In genomic region chr1:157992813-157993178, GRCh38 we compare ENCODE assay signal across 8 cellular contexts. TPM values are rescaled to one million over a fixed set of nuclear protein-coding genes. Genes with fewer than 3 reads are reported as not detected.
A peak's percentile ranks its signal among the peaks of the same experiment; 100 is the strongest.
DNase-seq lines count a peak whose midpoint lies in the region; ATAC-seq, FAIRE-seq and TF ChIP-seq lines count a peak whose summit lies in the region.

No MANE protein-coding gene starts in this region.

- H3K36me3 Mint-ChIP-seq in Caco-2 (ENCODE audit: insufficient read depth, unreplicated experiment), result peaks cover 6% of the 10 kb centered on the region

- peak overlapping the region; percentile 99 for H3K4me3 Mint-ChIP-seq in Caco-2 (ENCODE audit: unreplicated experiment)

- ATAC-seq in pancreas, result peak in 3 of 4 donors; percentile 5 to 20 (median 12)

- H3K27me3 ChIP-seq in Caco-2 (replicated peaks; ENCODE audit: control insufficient read depth, insufficient read depth, low read length) (no peaks in the 10 kb centered on the region), SJCRH30 (0 out of 2 replicates have a peak, but pooled peaks cover 3% of the 10 kb centered on the region), pancreas (peaks cover 0 to 5% (median 0%) of the 10 kb centered on the region in 4 donors)

- no peaks in the 10 kb centered on the region for H3K36me3 ChIP-seq in Caco-2 (ENCODE audit: control insufficient read depth, insufficient read depth, low read length)
- peaks cover 2% of the 10 kb centered on the region; the same call in 1 of the 2 replicates for H3K36me3 ChIP-seq in SJCRH30
- H3K36me3 ChIP-seq in pancreas, result no peaks in the 10 kb centered on the region

- no peaks in the 10 kb centered on the region for H3K9me3 Mint-ChIP-seq in Caco-2 (ENCODE audit: unreplicated experiment)

- POLR2A ChIA-PET in Caco-2 (lab: Charles Lee), result no interaction called here

- intact Hi-C loops in Caco-2 (cut with micrococcal nuclease; ENCODE audit: unreplicated experiment), result loop anchor here (1.0 kb wide), 5 partner anchors 29 to 133 kb away; no protein-coding TSS in a partner anchor
- intact Hi-C loops in pancreas (cut with DNase I), result loop anchor here in 1 of 3 donors (10.0 kb wide), 1 partner anchor 92 kb away; no protein-coding TSS in a partner anchor

- FAIRE-seq in pancreas (lab: Jason Lieb, UNC), result no peak

- no peaks in the 10 kb centered on the region for H3K9me3 ChIP-seq in Caco-2
- H3K9me3 ChIP-seq in SJCRH30 (replicated peaks), result no peaks in the 10 kb centered on the region
- no peaks in the 10 kb centered on the region for H3K9me3 ChIP-seq in pancreas

- H3K27ac ChIP-seq in SJCRH30 (peak overlapping the region; percentile 87; the same call in 1 of the 2 replicates), pancreas (no peak overlapping the region)

- TSS peak; percentile 69 for BruUV-seq in Caco-2 (replicated peaks; lab: Mats Ljungman, UMichigan)

- H3K4me1 ChIP-seq in Caco-2, result peaks cover 24% of the 10 kb centered on the region
- peaks cover 8% of the 10 kb centered on the region for H3K4me1 ChIP-seq in SJCRH30
- H3K4me1 ChIP-seq in pancreas, result no peaks in the 10 kb centered on the region

- H3K27ac Mint-ChIP-seq in Caco-2 (ENCODE audit: unreplicated experiment), result peak overlapping the region; percentile 96

- no peak for TF ChIP-seq CTCF in Caco-2 (IDR thresholded peaks at IDR 0.05; ENCODE audit: insufficient read depth in 1 of 2, low read depth in 1 of 2, low read length in 1 of 2, severe bottlenecking in 1 of 2, unreplicated experiment in 1 of 2)
- TF ChIP-seq CTCF in fibroblast of pulmonary artery (IDR thresholded peaks at IDR 0.05; ENCODE audit: low read length, missing control alignments), result no peak
- no peak for TF ChIP-seq CTCF in pancreas (IDR thresholded peaks at IDR 0.05)

- H3K27me3 Mint-ChIP-seq in Caco-2 (ENCODE audit: insufficient read depth, unreplicated experiment), result no peaks in the 10 kb centered on the region

- H3K4me1 Mint-ChIP-seq in Caco-2 (ENCODE audit: low read depth, unreplicated experiment), result peaks cover 28% of the 10 kb centered on the region

- DNase-seq in Caco-2, result no peak
- peak in 1 of 2 experiments; percentile 48 for DNase-seq in SJCRH30
- DNase-seq in fibroblast of pulmonary artery (ENCODE audit: low read depth), result peak; percentile 55
- DNase-seq in pancreas, result no peak
- no peak for DNase-seq in DMS 273 treated with DMSO at 0.1 percent for 48 hours (lab: John Stamatoyannopoulos, UW)
- no peak for DNase-seq in DMS153 treated with DMSO at 0.1 percent for 48 hours (lab: John Stamatoyannopoulos, UW; ENCODE audit: unreplicated experiment)
- no peak for DNase-seq in AML-193 (lab: John Stamatoyannopoulos, UW)
- no peak for DNase-seq in NCI-H146 treated with DMSO at 0.1 percent for 48 hours (lab: John Stamatoyannopoulos, UW; ENCODE audit: unreplicated experiment)

- CTCF ChIA-PET in Caco-2 (lab: Charles Lee), result interaction anchor here (0.5 to 4.0 kb wide), 21 partner anchors 10 to 132 kb away, joined by 3 to 63 read pairs (median 5); no protein-coding TSS in a partner anchor

- WGBS in pancreas, 2 donors, result 20 to 25% methylated on average over 8 of the region's 8 CpGs

- H3K4me3 ChIP-seq in Caco-2 (ENCODE audit: low read depth, low read length), result peak overlapping the region; percentile 80
- H3K4me3 ChIP-seq in SJCRH30, result peak overlapping the region; percentile 97
- peak overlapping the region; percentile 95 for H3K4me3 ChIP-seq in fibroblast of pulmonary artery (replicated peaks; ENCODE audit: low read depth, low read length)
- peak overlapping the region in 1 of 4 donors; percentile 68 for H3K4me3 ChIP-seq in pancreas

RNA-seq across cellular contexts. Expression of gene KIRREL1, which starts 0.6 kb away (rescaled TPM):
- total RNA-seq in Caco-2 (2022) (41.5 and 45.4 TPM in 2 replicates), pancreas (10 to 100 TPM in 1 of 6 donors, 1 to 10 TPM in 5; 1.9 to 13.0 (median 4.9) TPM)
- total RNA-seq in SJCRH30 (2014; rRNA removed; shearing (Covaris generic)), result 26.3 and 26.4 TPM in 2 replicates
- 1 to 10 TPM; 2.5 to 3.8 TPM for polyA plus RNA-seq in pancreas
